Comparison of ENCODE assay signal across 14 cellular contexts in genomic region chr7:129191272-129191671, GRCh38.
"Had no signal": no experiment of that assay in that cellular context is flagged by ENCODE, and none has a peak within 500 bp of the region (broad histone marks: within the 10 kb centered on the region; RNA-seq: fewer than 3 reads in every experiment).

No MANE protein-coding gene starts in this region.

- H3K27ac ChIP-seq: breast epithelium, foreskin keratinocyte, right atrium auricular region, upper lobe of right lung had no signal

- H3K36me3 ChIP-seq: breast epithelium, right atrium auricular region, upper lobe of right lung had no signal

- H3K9me3 Mint-ChIP-seq: activated T-helper 1 cell treated with anti-CD3 and anti-CD28 coated beads, Interleukin-12 subunit alpha, Interleukin-12 subunit beta, Interleukin-2, Interleukin-4 antibody, amounts not matched to agents 30 ng/mL and 10 ng/mL and 1 ng/mL, durations not matched to agents 14 hours and 24 hours and 36 hours; natural killer cell treated with Interleukin-12 subunit alpha and Interleukin-12 subunit beta and Interleukin-15 and Interleukin-18, amount 100 ng/mL, for 72 hours; stimulated activated naive CD8-positive, alpha-beta T cell treated with anti-CD3 and anti-CD28 coated beads, Interleukin-15, Interleukin-2, amounts not matched to agents 100 ng/mL and 50 ng/mL, for 24 hours had no signal

- DNase-seq: activated CD4-positive, alpha-beta T cell treated with anti-CD3 and anti-CD28 coated beads, Interleukin-2, amount 50 U/mL, for 1 hour; activated naive CD4-positive, alpha-beta T cell; aorta; cerebellar nuclear complex; effector memory CD4-positive, alpha-beta T cell; foreskin keratinocyte; mesendoderm; T-helper 2 cell; upper lobe of right lung had no signal

- H3K27me3 ChIP-seq: breast epithelium, right atrium auricular region had no signal

- H3K9me3 ChIP-seq: breast epithelium, right atrium auricular region, upper lobe of right lung had no signal

- H3K27ac Mint-ChIP-seq: activated T-helper 1 cell treated with anti-CD3 and anti-CD28 coated beads, Interleukin-12 subunit alpha, Interleukin-12 subunit beta, Interleukin-2, Interleukin-4 antibody, amounts not matched to agents 30 ng/mL and 10 ng/mL and 1 ng/mL, durations not matched to agents 14 hours and 24 hours and 36 hours; natural killer cell treated with Interleukin-12 subunit alpha and Interleukin-12 subunit beta and Interleukin-15 and Interleukin-18, amount 100 ng/mL, for 72 hours; stimulated activated naive CD8-positive, alpha-beta T cell treated with anti-CD3 and anti-CD28 coated beads, Interleukin-15, Interleukin-2, amounts not matched to agents 100 ng/mL and 50 ng/mL, for 24 hours had no signal

- H3K4me3 ChIP-seq: breast epithelium, right atrium auricular region, upper lobe of right lung had no signal

- H3K4me1 ChIP-seq: breast epithelium had no signal

- H3K4me3 Mint-ChIP-seq: activated T-helper 1 cell treated with anti-CD3 and anti-CD28 coated beads, Interleukin-12 subunit alpha, Interleukin-12 subunit beta, Interleukin-2, Interleukin-4 antibody, amounts not matched to agents 30 ng/mL and 10 ng/mL and 1 ng/mL, durations not matched to agents 14 hours and 24 hours and 36 hours; natural killer cell treated with Interleukin-12 subunit alpha and Interleukin-12 subunit beta and Interleukin-15 and Interleukin-18, amount 100 ng/mL, for 72 hours; stimulated activated naive CD8-positive, alpha-beta T cell treated with anti-CD3 and anti-CD28 coated beads, Interleukin-15, Interleukin-2, amounts not matched to agents 100 ng/mL and 50 ng/mL, for 24 hours had no signal
